ENCODE assay signal across 10 cellular contexts in genomic region chr12:132356686-132357622, GRCh38. TPM values are rescaled to one million over a fixed set of nuclear protein-coding genes. Genes with fewer than 3 reads are reported as not detected.
A peak's percentile ranks its signal among the peaks of the same experiment; 100 is the strongest.
DNase-seq lines count a peak whose midpoint lies in the region; ATAC-seq, FAIRE-seq and TF ChIP-seq lines count a peak whose summit lies in the region.
"Had no signal": no experiment of that assay in that cellular context is flagged by ENCODE, and none has a peak within 500 bp of the region (broad histone marks: within the 10 kb centered on the region; RNA-seq: fewer than 3 reads in every experiment).

No MANE protein-coding gene starts in this region.

- WGBS in GM23248 (ENCODE audit: low coverage in 1 of 2, low lambda C conversion rate in 2 of 2, missing lambda C conversion rate in 2 of 2), 2 experiments, result 15 to 16% methylated on average over 36 to 37 of the region's 37 CpGs
- 40 to 42% methylated on average over 37 of the region's 37 CpGs for WGBS in pancreas, 2 donors

- H4K20me1 ChIP-seq in GM23248 (ENCODE audit: insufficient read depth), result no peaks in the 10 kb centered on the region

- H3K79me2 ChIP-seq in GM23248 (ENCODE audit: insufficient read depth), result no peaks in the 10 kb centered on the region

- H3K4me1 Mint-ChIP-seq in CD4-positive, alpha-beta memory T cell, result no peaks in the 10 kb centered on the region

- peak overlapping the region; percentile 66 for H2AFZ ChIP-seq in GM23248

- TF ChIP-seq POLR2A in GM12891 (IDR thresholded peaks at IDR 0.05; ENCODE audit: low read depth, low read length), result no peak

- H3K4me2 ChIP-seq in GM23248 (ENCODE audit: unreplicated experiment), result peak overlapping the region; percentile 85

- intact Hi-C loops in pancreas (cut with DNase I), result no loop called here
- intact Hi-C loops in CD4-positive, alpha-beta memory T cell (cut with micrococcal nuclease), result no loop called here

- H3K4me1 ChIP-seq in GM23248 (ENCODE audit: insufficient read depth), result peaks cover 3% of the 10 kb centered on the region; the same call in 1 of the 2 replicates
- no peaks in the 10 kb centered on the region for H3K4me1 ChIP-seq in pancreas
- no peaks in the 10 kb centered on the region for H3K4me1 ChIP-seq in CD4-positive, alpha-beta memory T cell (ENCODE audit: insufficient read depth, low read length)

- H3K27me3 Mint-ChIP-seq in CD4-positive, alpha-beta memory T cell, result peaks cover 3 to 5% of the 10 kb centered on the region in 2 donors

- no peak overlapping the region for H3K9ac ChIP-seq in GM23248

- no peak overlapping the region for H3K27ac ChIP-seq in GM23248
- H3K27ac ChIP-seq in pancreas, result no peak overlapping the region
- no peak overlapping the region for H3K27ac ChIP-seq in CD4-positive, alpha-beta memory T cell (ENCODE audit: low read depth, low read length)
- H3K27ac ChIP-seq: suprapubic skin had no signal

- in situ Hi-C loops in GM23248 (cut with MboI), result no loop called here

- no peak for FAIRE-seq in pancreas (lab: Jason Lieb, UNC)
- no peak for FAIRE-seq in GM12891 (lab: Jason Lieb, UNC)

- H3K4me3 ChIP-seq in GM23248, result peak overlapping the region; percentile 22
- no peak overlapping the region for H3K4me3 ChIP-seq in pancreas
- no peak overlapping the region for H3K4me3 ChIP-seq in CD4-positive, alpha-beta memory T cell (ENCODE audit: low read length in 2 of 2)
- H3K4me3 ChIP-seq: suprapubic skin had no signal

- H3K27me3 ChIP-seq in GM23248 (replicated peaks; ENCODE audit: insufficient read depth) (peaks cover 27% of the 10 kb centered on the region), pancreas (no peaks in the 10 kb centered on the region)
- H3K27me3 ChIP-seq in CD4-positive, alpha-beta memory T cell (ENCODE audit: insufficient read depth, low read length), result no peaks in the 10 kb centered on the region

- H3K4me3 Mint-ChIP-seq in CD4-positive, alpha-beta memory T cell, result no peak overlapping the region
- H3K4me3 Mint-ChIP-seq: mesothelial cell of epicardium had no signal

- H3K9me2 ChIP-seq in GM23248 (ENCODE audit: insufficient read depth), result no peaks in the 10 kb centered on the region

- POLR2A ChIA-PET in CD4-positive, alpha-beta memory T cell (lab: Charles Lee; ENCODE audit: partially characterized antibody), result no interaction called here

- H3K36me3 ChIP-seq in GM23248 (ENCODE audit: low read depth) (no peaks in the 10 kb centered on the region), pancreas (no peaks in the 10 kb centered on the region)
- no peaks in the 10 kb centered on the region for H3K36me3 ChIP-seq in CD4-positive, alpha-beta memory T cell (ENCODE audit: insufficient read depth, low read length)
- H3K36me3 ChIP-seq: suprapubic skin had no signal

- H3K36me3 Mint-ChIP-seq in CD4-positive, alpha-beta memory T cell, result no peaks in the 10 kb centered on the region
- H3K36me3 Mint-ChIP-seq: mesothelial cell of epicardium had no signal

- DNase-seq in GM23248 (peak; percentile 87), NCI-H82 (lab: John Stamatoyannopoulos, UW) (peak; percentile 88), epidermal melanocyte (ENCODE audit: insufficient read length, low spot score) (peak; percentile 57), pancreas (peak in 2 of 6 donors; percentile 1 to 42), NCI-H2029 treated with DMSO at 0.1 percent for 48 hours (lab: John Stamatoyannopoulos, UW) (no peak), activated gamma-delta T cell (lab: John Stamatoyannopoulos, UW) (no peak), GM12891 (ENCODE audit: insufficient read length, low spot score) (no peak)
- no peak for DNase-seq in CD4-positive, alpha-beta memory T cell

- peak in 3 of 4 donors; percentile 43 to 64 (median 45) for ATAC-seq in pancreas

- no peak for TF ChIP-seq CTCF in pancreas (IDR thresholded peaks at IDR 0.05)

- CTCF ChIA-PET in CD4-positive, alpha-beta memory T cell (lab: Charles Lee; ENCODE audit: partially characterized antibody), result no interaction called here

- no peak overlapping the region for H3K27ac Mint-ChIP-seq in CD4-positive, alpha-beta memory T cell
- H3K27ac Mint-ChIP-seq: mesothelial cell of epicardium had no signal

- H3F3A ChIP-seq in GM23248 (ENCODE audit: insufficient read depth), result no peaks in the 10 kb centered on the region

- no peaks in the 10 kb centered on the region for H3K9me3 Mint-ChIP-seq in CD4-positive, alpha-beta memory T cell

- H3K9me3 ChIP-seq in GM23248 (ENCODE audit: low read depth), result no peaks in the 10 kb centered on the region
- no peaks in the 10 kb centered on the region for H3K9me3 ChIP-seq in pancreas
- H3K9me3 ChIP-seq in CD4-positive, alpha-beta memory T cell (ENCODE audit: control insufficient read depth in 1 of 2, low read length in 2 of 2), result no peaks in the 10 kb centered on the region
- H3K9me3 ChIP-seq: suprapubic skin had no signal

TF ChIP-seq in GM12891, 5 proteins besides CTCF, POLR2A, EP300 and RAD21:
- TF ChIP-seq PAX5 (IDR thresholded peaks at IDR 0.05; ENCODE audit: insufficient read depth, low read length, severe bottlenecking) (no peak), POLR2AphosphoS5 (IDR thresholded peaks at IDR 0.05; ENCODE audit: low read depth, low read length) (no peak), SPI1 (IDR thresholded peaks at IDR 0.05; ENCODE audit: low read depth, low read length) (no peak), POU2F2 (IDR thresholded peaks at IDR 0.05; ENCODE audit: low read depth, low read length) (no peak), TAF1 (IDR thresholded peaks at IDR 0.05; ENCODE audit: low read depth, low read length) (no peak)

RNA-seq across cellular contexts. Expression of gene GALNT9, which starts 27.6 kb away (rescaled TPM):
- 1.4 and 1.5 TPM in 2 replicates for total RNA-seq in GM23248 (2014; rRNA removed; shearing (Covaris generic))
- polyA plus RNA-seq in GM23248 (2016; fragmentation: Nextera tagmentation; extraction: Ambion mirVana) (0.33 TPM in 2 replicates), pancreas (under 1 TPM; 0.09 to 0.46 TPM)
- under 1 TPM in 1 of 6 donors, not detected in 5; 0.25 TPM for total RNA-seq in pancreas
- total RNA-seq in CD4-positive, alpha-beta memory T cell, result not detected
- polyA plus RNA-seq in CD4-positive, alpha-beta memory T cell, result under 1 TPM in 1 of 2 donors, not detected in 1; 0.61 TPM
- 0.09 TPM for polyA plus RNA-seq in GM12891 (2012; ENCODE audit: low read depth, missing spikeins)
- total RNA-seq: suprapubic skin had no signal

Comparison
In these comparisons a context has a peak if more than half of its experiments do, and no peak if none do; other contexts are left out.
1. DNase-seq: peak in GM23248 (single experiment), NCI-H82 (single experiment) and epidermal melanocyte (single experiment); none in CD4-positive, alpha-beta memory T cell (0 of 5), NCI-H2029 treated with DMSO at 0.1 percent for 48 hours (single experiment), activated gamma-delta T cell (single experiment) and GM12891 (single experiment).